Comparison of ENCODE assay signal across 1 cellular context in the genomic region with DNA sequence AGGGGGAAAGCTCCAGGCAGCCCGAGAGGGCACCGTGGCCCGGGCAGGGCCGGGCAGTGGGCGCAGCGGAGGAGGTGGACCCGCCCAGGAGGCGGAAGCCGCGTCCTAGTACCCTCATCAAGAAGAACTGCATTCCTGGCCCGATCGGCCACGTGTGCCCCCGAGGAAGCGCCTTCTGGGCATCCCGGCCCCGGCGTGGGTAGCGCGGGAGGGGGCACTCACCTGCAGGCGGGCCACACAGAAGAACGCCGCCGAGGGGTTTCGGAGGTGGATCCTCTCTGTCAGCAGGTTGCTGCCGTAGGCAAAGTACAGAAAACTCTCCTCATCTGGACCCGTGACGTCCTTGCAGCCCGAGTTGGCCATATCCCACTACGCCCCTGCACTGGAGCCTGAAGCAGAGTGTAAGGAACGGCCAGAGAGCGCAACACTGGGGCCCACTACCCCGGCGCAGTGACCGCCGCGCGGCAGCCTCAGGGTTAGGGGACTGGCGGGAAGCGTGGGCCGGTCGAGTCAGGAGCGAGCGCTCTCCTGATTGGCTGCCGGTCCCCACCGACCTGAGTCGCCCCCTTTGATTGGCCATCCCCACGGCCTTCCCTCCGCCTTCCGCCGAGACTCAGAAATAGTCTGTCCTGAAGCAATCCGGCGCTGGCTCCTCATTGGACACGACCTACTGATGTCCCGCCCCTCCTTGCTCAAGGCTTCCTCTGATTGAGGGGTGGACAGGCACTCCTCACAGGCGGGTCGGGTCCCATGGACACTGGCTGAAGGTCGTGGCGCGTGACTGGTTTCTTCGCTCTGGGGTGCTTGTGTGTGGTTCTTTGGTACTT.
TF ChIP-seq lines count a peak whose summit lies in the region.

A gene with protein sequence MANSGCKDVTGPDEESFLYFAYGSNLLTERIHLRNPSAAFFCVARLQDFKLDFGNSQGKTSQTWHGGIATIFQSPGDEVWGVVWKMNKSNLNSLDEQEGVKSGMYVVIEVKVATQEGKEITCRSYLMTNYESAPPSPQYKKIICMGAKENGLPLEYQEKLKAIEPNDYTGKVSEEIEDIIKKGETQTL (minus strand): TSS at position 483 of the 827 bp plus-strand sequence. CDS start 120 bp downstream, at position 363.

TF ChIP-seq in K562, 482 proteins besides CTCF, POLR2A, EP300 and RAD21 (continued from another document and continues in another):
- TF ChIP-seq RBBP5 (IDR thresholded peaks at IDR 0.05; ENCODE audit: borderline replicate concordance, insufficient read depth, low read length, poor library complexity, severe bottlenecking) (peak; percentile 93), ZC3H4 (CRISPR knock-in tag; IDR thresholded peaks at IDR 0.05; ENCODE audit: borderline replicate concordance) (no peak), SMARCB1 (IDR thresholded peaks at IDR 0.05; ENCODE audit: insufficient read length, low read depth) (no peak), ARID1B (IDR thresholded peaks at IDR 0.05) (0 out of 2 replicates have a peak, but pooled peaks have one; percentile 10), ZNF23 (CRISPR knock-in tag; IDR thresholded peaks at IDR 0.05) (no peak), TCF3 (CRISPR knock-in tag; IDR thresholded peaks at IDR 0.05) (no peak), PCBP2 (IDR thresholded peaks at IDR 0.05; ENCODE audit: low read depth, low read length, poor library complexity, severe bottlenecking) (no peak), MCM3 (IDR thresholded peaks at IDR 0.05) (no peak), ZBTB8A (IDR thresholded peaks at IDR 0.05; ENCODE audit: partially characterized antibody) (no peak), PTRF (tag; IDR thresholded peaks at IDR 0.05) (no peak), CBX1 (IDR thresholded peaks at IDR 0.05; ENCODE audit: low read depth) (0 out of 2 replicates have a peak, but pooled peaks have one; percentile 35), CBFB (CRISPR knock-in tag; IDR thresholded peaks at IDR 0.05) (no peak), NFATC3 (IDR thresholded peaks at IDR 0.05) (no peak), ZEB2 (IDR thresholded peaks at IDR 0.05) (no peak), RBM15 (IDR thresholded peaks at IDR 0.05; ENCODE audit: insufficient read depth, low read length) (no peak), OTX1 (CRISPR knock-in tag; IDR thresholded peaks at IDR 0.05) (no peak), HNRNPUL1 (IDR thresholded peaks at IDR 0.05; ENCODE audit: low read length) (no peak), YY1 (IDR thresholded peaks at IDR 0.05; ENCODE audit: borderline replicate concordance in 1 of 3, control insufficient read depth in 1 of 3, extremely low read depth in 1 of 3, insufficient read depth in 3 of 3, insufficient read length in 1 of 3, insufficient replicate concordance in 2 of 3, low read depth in 1 of 3, low read length in 2 of 3) (peak in 1 of 3 experiments; percentile 1), HEY1 (CRISPR knock-in tag; IDR thresholded peaks at IDR 0.05; ENCODE audit: borderline replicate concordance) (no peak), NR1H2 (CRISPR knock-in tag; IDR thresholded peaks at IDR 0.05) (no peak), ZNF282 (CRISPR knock-in tag; IDR thresholded peaks at IDR 0.05) (no peak), KLF16 (IDR thresholded peaks at IDR 0.05) (no peak), RBM34 (IDR thresholded peaks at IDR 0.05; ENCODE audit: borderline replicate concordance, insufficient read depth, low read length) (no peak), RBM25 (IDR thresholded peaks at IDR 0.05; ENCODE audit: low read depth, low read length, severe bottlenecking) (peak; percentile 87), NELFE (IDR thresholded peaks at IDR 0.05; ENCODE audit: insufficient read depth, insufficient read length) (peak; percentile 11), CCAR2 (IDR thresholded peaks at IDR 0.05; ENCODE audit: low read depth, low read length) (no peak), SNIP1 (IDR thresholded peaks at IDR 0.05; ENCODE audit: low read depth) (peak; percentile 60; the same call in 1 of the 2 replicates), ATF7 (IDR thresholded peaks at IDR 0.05) (peak; percentile 60), RHOXF2B (CRISPR knock-in tag; conservative IDR thresholded peaks at IDR 0.05) (no peak), SIX5 (IDR thresholded peaks at IDR 0.05; ENCODE audit: borderline replicate concordance in 1 of 2, insufficient read depth in 1 of 2, low read depth in 1 of 2, low read length in 2 of 2) (no peak), NEUROD1 (IDR thresholded peaks at IDR 0.05; ENCODE audit: borderline replicate concordance, low read depth, low read length, partially characterized antibody) (peak; percentile 81), RFX7 (CRISPR knock-in tag; IDR thresholded peaks at IDR 0.05) (no peak), ZSCAN32 (CRISPR knock-in tag; IDR thresholded peaks at IDR 0.05) (no peak), SRF (CRISPR knock-in tag; IDR thresholded peaks at IDR 0.05) (peak in 1 of 2 experiments; percentile 56; a peak in 1 of 4 replicates)
- TF ChIP-seq, protein P1, sequence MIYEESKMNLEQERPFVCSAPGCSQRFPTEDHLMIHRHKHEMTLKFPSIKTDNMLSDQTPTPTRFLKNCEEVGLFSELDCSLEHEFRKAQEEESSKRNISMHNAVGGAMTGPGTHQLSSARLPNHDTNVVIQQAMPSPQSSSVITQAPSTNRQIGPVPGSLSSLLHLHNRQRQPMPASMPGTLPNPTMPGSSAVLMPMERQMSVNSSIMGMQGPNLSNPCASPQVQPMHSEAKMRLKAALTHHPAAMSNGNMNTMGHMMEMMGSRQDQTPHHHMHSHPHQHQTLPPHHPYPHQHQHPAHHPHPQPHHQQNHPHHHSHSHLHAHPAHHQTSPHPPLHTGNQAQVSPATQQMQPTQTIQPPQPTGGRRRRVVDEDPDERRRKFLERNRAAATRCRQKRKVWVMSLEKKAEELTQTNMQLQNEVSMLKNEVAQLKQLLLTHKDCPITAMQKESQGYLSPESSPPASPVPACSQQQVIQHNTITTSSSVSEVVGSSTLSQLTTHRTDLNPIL (CRISPR knock-in tag; IDR thresholded peaks at IDR 0.05) = no peak
- TF ChIP-seq, protein P2, sequence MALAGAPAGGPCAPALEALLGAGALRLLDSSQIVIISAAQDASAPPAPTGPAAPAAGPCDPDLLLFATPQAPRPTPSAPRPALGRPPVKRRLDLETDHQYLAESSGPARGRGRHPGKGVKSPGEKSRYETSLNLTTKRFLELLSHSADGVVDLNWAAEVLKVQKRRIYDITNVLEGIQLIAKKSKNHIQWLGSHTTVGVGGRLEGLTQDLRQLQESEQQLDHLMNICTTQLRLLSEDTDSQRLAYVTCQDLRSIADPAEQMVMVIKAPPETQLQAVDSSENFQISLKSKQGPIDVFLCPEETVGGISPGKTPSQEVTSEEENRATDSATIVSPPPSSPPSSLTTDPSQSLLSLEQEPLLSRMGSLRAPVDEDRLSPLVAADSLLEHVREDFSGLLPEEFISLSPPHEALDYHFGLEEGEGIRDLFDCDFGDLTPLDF (CRISPR knock-in tag; IDR thresholded peaks at IDR 0.05) = peak; percentile 90
- TF ChIP-seq, protein P3, sequence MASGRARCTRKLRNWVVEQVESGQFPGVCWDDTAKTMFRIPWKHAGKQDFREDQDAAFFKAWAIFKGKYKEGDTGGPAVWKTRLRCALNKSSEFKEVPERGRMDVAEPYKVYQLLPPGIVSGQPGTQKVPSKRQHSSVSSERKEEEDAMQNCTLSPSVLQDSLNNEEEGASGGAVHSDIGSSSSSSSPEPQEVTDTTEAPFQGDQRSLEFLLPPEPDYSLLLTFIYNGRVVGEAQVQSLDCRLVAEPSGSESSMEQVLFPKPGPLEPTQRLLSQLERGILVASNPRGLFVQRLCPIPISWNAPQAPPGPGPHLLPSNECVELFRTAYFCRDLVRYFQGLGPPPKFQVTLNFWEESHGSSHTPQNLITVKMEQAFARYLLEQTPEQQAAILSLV (tag; IDR thresholded peaks at IDR 0.05) = no peak
- TF ChIP-seq, protein P4, sequence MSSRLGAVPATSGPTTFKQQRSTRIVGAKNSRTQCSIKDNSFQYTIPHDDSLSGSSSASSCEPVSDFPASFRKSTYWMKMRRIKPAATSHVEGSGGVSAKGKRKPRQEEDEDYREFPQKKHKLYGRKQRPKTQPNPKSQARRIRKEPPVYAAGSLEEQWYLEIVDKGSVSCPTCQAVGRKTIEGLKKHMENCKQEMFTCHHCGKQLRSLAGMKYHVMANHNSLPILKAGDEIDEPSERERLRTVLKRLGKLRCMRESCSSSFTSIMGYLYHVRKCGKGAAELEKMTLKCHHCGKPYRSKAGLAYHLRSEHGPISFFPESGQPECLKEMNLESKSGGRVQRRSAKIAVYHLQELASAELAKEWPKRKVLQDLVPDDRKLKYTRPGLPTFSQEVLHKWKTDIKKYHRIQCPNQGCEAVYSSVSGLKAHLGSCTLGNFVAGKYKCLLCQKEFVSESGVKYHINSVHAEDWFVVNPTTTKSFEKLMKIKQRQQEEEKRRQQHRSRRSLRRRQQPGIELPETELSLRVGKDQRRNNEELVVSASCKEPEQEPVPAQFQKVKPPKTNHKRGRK (tag; IDR thresholded peaks at IDR 0.05) = no peak
- TF ChIP-seq, protein P5, sequence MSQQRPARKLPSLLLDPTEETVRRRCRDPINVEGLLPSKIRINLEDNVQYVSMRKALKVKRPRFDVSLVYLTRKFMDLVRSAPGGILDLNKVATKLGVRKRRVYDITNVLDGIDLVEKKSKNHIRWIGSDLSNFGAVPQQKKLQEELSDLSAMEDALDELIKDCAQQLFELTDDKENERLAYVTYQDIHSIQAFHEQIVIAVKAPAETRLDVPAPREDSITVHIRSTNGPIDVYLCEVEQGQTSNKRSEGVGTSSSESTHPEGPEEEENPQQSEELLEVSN (IDR thresholded peaks at IDR 0.05; ENCODE audit: borderline replicate concordance in 1 of 2, extremely low read depth in 1 of 2, insufficient read depth in 1 of 2, insufficient read length in 1 of 2, low read depth in 1 of 2, low read length in 1 of 2, poor library complexity in 1 of 2, severe bottlenecking in 1 of 2) = peak; percentile 94
- TF ChIP-seq, protein P6, sequence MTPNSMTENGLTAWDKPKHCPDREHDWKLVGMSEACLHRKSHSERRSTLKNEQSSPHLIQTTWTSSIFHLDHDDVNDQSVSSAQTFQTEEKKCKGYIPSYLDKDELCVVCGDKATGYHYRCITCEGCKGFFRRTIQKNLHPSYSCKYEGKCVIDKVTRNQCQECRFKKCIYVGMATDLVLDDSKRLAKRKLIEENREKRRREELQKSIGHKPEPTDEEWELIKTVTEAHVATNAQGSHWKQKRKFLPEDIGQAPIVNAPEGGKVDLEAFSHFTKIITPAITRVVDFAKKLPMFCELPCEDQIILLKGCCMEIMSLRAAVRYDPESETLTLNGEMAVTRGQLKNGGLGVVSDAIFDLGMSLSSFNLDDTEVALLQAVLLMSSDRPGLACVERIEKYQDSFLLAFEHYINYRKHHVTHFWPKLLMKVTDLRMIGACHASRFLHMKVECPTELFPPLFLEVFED (CRISPR knock-in tag; conservative IDR thresholded peaks at IDR 0.05) = no peak
- TF ChIP-seq, protein P7, sequence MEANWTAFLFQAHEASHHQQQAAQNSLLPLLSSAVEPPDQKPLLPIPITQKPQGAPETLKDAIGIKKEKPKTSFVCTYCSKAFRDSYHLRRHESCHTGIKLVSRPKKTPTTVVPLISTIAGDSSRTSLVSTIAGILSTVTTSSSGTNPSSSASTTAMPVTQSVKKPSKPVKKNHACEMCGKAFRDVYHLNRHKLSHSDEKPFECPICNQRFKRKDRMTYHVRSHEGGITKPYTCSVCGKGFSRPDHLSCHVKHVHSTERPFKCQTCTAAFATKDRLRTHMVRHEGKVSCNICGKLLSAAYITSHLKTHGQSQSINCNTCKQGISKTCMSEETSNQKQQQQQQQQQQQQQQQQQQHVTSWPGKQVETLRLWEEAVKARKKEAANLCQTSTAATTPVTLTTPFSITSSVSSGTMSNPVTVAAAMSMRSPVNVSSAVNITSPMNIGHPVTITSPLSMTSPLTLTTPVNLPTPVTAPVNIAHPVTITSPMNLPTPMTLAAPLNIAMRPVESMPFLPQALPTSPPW (CRISPR knock-in tag; IDR thresholded peaks at IDR 0.05) = peak; percentile 52; the same call in 1 of the 2 replicates
- TF ChIP-seq, protein P8, sequence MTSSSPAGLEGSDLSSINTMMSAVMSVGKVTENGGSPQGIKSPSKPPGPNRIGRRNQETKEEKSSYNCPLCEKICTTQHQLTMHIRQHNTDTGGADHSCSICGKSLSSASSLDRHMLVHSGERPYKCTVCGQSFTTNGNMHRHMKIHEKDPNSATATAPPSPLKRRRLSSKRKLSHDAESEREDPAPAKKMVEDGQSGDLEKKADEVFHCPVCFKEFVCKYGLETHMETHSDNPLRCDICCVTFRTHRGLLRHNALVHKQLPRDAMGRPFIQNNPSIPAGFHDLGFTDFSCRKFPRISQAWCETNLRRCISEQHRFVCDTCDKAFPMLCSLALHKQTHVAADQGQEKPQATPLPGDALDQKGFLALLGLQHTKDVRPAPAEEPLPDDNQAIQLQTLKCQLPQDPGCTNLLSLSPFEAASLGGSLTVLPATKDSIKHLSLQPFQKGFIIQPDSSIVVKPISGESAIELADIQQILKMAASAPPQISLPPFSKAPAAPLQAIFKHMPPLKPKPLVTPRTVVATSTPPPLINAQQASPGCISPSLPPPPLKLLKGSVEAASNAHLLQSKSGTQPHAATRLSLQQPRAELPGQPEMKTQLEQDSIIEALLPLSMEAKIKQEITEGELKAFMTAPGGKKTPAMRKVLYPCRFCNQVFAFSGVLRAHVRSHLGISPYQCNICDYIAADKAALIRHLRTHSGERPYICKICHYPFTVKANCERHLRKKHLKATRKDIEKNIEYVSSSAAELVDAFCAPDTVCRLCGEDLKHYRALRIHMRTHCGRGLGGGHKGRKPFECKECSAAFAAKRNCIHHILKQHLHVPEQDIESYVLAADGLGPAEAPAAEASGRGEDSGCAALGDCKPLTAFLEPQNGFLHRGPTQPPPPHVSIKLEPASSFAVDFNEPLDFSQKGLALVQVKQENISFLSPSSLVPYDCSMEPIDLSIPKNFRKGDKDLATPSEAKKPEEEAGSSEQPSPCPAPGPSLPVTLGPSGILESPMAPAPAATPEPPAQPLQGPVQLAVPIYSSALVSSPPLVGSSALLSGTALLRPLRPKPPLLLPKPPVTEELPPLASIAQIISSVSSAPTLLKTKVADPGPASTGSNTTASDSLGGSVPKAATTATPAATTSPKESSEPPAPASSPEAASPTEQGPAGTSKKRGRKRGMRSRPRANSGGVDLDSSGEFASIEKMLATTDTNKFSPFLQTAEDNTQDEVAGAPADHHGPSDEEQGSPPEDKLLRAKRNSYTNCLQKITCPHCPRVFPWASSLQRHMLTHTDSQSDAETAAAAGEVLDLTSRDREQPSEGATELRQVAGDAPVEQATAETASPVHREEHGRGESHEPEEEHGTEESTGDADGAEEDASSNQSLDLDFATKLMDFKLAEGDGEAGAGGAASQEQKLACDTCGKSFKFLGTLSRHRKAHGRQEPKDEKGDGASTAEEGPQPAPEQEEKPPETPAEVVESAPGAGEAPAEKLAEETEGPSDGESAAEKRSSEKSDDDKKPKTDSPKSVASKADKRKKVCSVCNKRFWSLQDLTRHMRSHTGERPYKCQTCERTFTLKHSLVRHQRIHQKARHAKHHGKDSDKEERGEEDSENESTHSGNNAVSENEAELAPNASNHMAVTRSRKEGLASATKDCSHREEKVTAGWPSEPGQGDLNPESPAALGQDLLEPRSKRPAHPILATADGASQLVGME (CRISPR knock-in tag; IDR thresholded peaks at IDR 0.05) = no peak
- TF ChIP-seq, protein P9, sequence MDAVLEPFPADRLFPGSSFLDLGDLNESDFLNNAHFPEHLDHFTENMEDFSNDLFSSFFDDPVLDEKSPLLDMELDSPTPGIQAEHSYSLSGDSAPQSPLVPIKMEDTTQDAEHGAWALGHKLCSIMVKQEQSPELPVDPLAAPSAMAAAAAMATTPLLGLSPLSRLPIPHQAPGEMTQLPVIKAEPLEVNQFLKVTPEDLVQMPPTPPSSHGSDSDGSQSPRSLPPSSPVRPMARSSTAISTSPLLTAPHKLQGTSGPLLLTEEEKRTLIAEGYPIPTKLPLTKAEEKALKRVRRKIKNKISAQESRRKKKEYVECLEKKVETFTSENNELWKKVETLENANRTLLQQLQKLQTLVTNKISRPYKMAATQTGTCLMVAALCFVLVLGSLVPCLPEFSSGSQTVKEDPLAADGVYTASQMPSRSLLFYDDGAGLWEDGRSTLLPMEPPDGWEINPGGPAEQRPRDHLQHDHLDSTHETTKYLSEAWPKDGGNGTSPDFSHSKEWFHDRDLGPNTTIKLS (IDR thresholded peaks at IDR 0.05; ENCODE audit: borderline replicate concordance, low read depth) = peak; percentile 56; the same call in 1 of the 2 replicates
